ENCODE assay signal across 1 cellular context in the genomic region with DNA sequence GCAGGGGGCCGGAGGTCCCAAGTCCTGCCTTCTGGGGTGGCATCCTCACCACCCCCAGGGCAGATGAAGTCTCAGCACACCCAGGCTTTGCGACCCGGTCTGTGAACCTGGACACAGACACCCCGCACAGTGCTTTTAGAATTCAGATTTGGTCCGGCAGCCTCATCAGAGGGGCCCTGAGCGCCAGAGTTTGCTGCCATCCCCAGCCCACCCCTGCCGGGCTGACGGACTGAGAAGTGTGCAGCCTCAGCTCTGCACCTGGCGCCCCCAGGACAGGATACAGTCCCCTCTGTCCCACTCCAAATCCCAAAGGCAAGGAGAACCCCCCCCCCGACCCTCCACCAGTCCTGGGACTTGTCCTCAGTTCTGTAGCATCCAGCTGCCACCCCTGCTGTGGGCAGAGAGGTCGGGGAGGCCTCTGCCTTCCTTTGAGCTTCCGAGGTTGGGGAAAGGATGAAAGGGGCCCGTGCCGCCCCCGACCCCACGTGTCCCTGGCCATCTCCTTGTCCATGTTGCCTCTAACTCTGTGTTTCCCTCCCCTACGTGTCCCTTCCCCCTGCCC.
TF ChIP-seq lines count a peak whose summit lies in the region.

No MANE protein-coding gene starts in this region.

TF ChIP-seq in IMR-90, 13 proteins besides CTCF, POLR2A, EP300 and RAD21 (continued from another document):
- TF ChIP-seq, protein P1, sequence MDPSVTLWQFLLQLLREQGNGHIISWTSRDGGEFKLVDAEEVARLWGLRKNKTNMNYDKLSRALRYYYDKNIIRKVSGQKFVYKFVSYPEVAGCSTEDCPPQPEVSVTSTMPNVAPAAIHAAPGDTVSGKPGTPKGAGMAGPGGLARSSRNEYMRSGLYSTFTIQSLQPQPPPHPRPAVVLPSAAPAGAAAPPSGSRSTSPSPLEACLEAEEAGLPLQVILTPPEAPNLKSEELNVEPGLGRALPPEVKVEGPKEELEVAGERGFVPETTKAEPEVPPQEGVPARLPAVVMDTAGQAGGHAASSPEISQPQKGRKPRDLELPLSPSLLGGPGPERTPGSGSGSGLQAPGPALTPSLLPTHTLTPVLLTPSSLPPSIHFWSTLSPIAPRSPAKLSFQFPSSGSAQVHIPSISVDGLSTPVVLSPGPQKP (IDR thresholded peaks at IDR 0.05; ENCODE audit: borderline replicate concordance, low read depth, low read length) = no peak
- TF ChIP-seq MXI1 (IDR thresholded peaks at IDR 0.05; ENCODE audit: borderline replicate concordance, low read depth, low read length) (no peak), BHLHE40 (IDR thresholded peaks at IDR 0.05; ENCODE audit: low read depth, low read length) (no peak), CHD1 (IDR thresholded peaks at IDR 0.05; ENCODE audit: low read depth, low read length) (no peak), FOS (IDR thresholded peaks at IDR 0.05; ENCODE audit: low read depth, low read length) (no peak), CEBPB (IDR thresholded peaks at IDR 0.05; ENCODE audit: low read depth, low read length) (no peak), RCOR1 (IDR thresholded peaks at IDR 0.05; ENCODE audit: insufficient replicate concordance, low read length) (no peak), MAZ (IDR thresholded peaks at IDR 0.05; ENCODE audit: borderline replicate concordance, low read depth, low read length) (no peak), RFX5 (IDR thresholded peaks at IDR 0.05; ENCODE audit: low read depth, low read length) (no peak)
